Comparison of ENCODE assay signal across 8 cellular contexts in the genomic region with DNA sequence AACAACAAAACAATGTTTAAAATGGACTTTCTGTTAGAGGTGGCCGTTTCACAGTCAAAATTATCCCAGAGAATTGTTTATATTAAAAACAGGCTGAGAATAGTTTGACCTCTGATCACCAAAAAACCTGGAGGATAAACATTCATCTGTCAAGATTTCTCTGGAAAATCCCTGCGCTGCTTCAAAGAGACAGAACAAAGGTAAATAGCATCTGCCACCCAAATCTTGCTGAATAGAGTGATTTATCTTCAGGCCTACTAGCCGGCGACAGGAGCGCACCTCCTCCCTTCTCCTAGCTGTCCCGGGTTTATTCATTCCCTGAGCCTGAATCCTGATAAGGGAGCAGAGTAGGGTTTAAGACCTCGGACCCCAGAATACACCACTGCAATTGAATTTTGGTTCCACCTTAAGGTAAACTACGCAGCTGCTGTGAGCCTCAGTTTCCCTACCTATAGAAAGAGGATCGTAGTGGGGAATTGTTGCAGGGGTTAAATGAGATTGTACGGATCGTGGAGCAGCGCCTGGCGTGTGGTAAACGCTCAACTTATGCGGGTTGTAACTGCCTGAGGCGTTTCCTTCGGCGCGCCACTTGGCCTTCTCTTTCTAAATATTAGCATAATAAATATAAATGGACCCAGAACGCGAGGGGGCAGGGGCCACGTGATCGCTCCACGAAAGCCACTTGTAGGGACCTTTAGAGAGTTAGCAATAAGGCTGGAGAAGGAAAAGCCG. TPM values are rescaled to one million over a fixed set of nuclear protein-coding genes. Genes with fewer than 3 reads are reported as not detected.
DNase-seq lines count a peak whose midpoint lies in the region; ATAC-seq and TF ChIP-seq lines count a peak whose summit lies in the region.

No MANE protein-coding gene starts in this region.

- H3K27ac ChIP-seq in ascending aorta: peak overlapping the region; percentile 99 to 100
- no peak overlapping the region for H3K27ac ChIP-seq in iPS DF 6.9 (ENCODE audit: low read length)

- TF ChIP-seq CTCF in ascending aorta (IDR thresholded peaks at IDR 0.05): no peak

- H3K27me3 Mint-ChIP-seq in activated T-cell treated with anti-CD3 and anti-CD28 coated beads, Interleukin-2, amount 50 U/mL, for 24 hours: no peaks in the 10 kb centered on the region

- H3K4me1 ChIP-seq in ascending aorta (peaks cover 4 to 20% of the 10 kb centered on the region in 2 donors), iPS DF 6.9 (ENCODE audit: control insufficient read depth, insufficient read depth, low read length) (no peaks in the 10 kb centered on the region)

- H3K36me3 ChIP-seq in ascending aorta (no peaks in the 10 kb centered on the region), iPS DF 6.9 (ENCODE audit: control insufficient read depth, insufficient read depth, low read length) (no peaks in the 10 kb centered on the region)

- no CpG with 5 or more reads among the region's 25 CpGs for WGBS in iPS DF 6.9 (ENCODE audit: insufficient coverage, insufficient read length)

- H3K36me3 Mint-ChIP-seq in activated T-cell treated with anti-CD3 and anti-CD28 coated beads, Interleukin-2, amount 50 U/mL, for 24 hours (ENCODE audit: low read depth): peaks cover 3% of the 10 kb centered on the region

- intact Hi-C loops in ascending aorta (cut with DNase I): no loop called here
- intact Hi-C loops in sciatic nerve (cut with DNase I): no loop called here

- DNase-seq in activated T-cell treated with anti-CD3 and anti-CD28 coated beads, Interleukin-2, amount 50 U/mL, for 24 hours: no peak
- DNase-seq in activated T-cell treated with anti-CD3 and anti-CD28 coated beads for 4 hours: no peak
- DNase-seq in NCI-H69 (lab: John Stamatoyannopoulos, UW): peak; percentile 92
- peak; percentile 25 to 85 for DNase-seq in ascending aorta (ENCODE audit: low spot score in 2 of 2)
- no peak for DNase-seq in iPS DF 6.9 (ENCODE audit: low read depth, low spot score)
- DNase-seq in sciatic nerve (ENCODE audit: low spot score): peak; percentile 77

- H3K9me3 ChIP-seq in ascending aorta (no peaks in the 10 kb centered on the region), iPS DF 6.9 (ENCODE audit: control insufficient read depth, insufficient read depth, low read length) (no peaks in the 10 kb centered on the region)

- peaks cover 33% of the 10 kb centered on the region for H3K4me1 Mint-ChIP-seq in activated T-cell treated with anti-CD3 and anti-CD28 coated beads, Interleukin-2, amount 50 U/mL, for 24 hours (ENCODE audit: low read depth)

- H3K27me3 ChIP-seq in ascending aorta (no peaks in the 10 kb centered on the region), iPS DF 6.9 (ENCODE audit: control insufficient read depth, insufficient read depth, low read length) (no peaks in the 10 kb centered on the region)

- H3K9me3 Mint-ChIP-seq in activated T-cell treated with anti-CD3 and anti-CD28 coated beads, Interleukin-2, amount 50 U/mL, for 24 hours: no peaks in the 10 kb centered on the region

- H3K4me3 ChIP-seq in ascending aorta (peak overlapping the region; percentile 78 to 96), iPS DF 6.9 (ENCODE audit: low read length) (peak overlapping the region; percentile 96; the same call in 1 of the 2 replicates)

- peak overlapping the region; percentile 83 for H3K4me3 Mint-ChIP-seq in activated T-cell treated with anti-CD3 and anti-CD28 coated beads, Interleukin-2, amount 50 U/mL, for 24 hours

- ATAC-seq in HG03097 (IDR thresholded peaks at IDR 0.05; ENCODE audit: low FRiP score, unreplicated experiment) (peak; percentile 16), sciatic nerve (peak; percentile 26), HG03442 (IDR thresholded peaks at IDR 0.05; ENCODE audit: unreplicated experiment) (no peak)

- peak overlapping the region; percentile 79 for H3K27ac Mint-ChIP-seq in activated T-cell treated with anti-CD3 and anti-CD28 coated beads, Interleukin-2, amount 50 U/mL, for 24 hours

RNA-seq across cellular contexts. Expression of gene ST7, which starts 0.5 kb away (rescaled TPM):
- total RNA-seq in ascending aorta (19.2 TPM), sciatic nerve (19.7 TPM)

Comparison
In these comparisons a context has a peak if more than half of its experiments do, and no peak if none do; other contexts are left out.
1. DNase-seq: peak in NCI-H69 (single experiment), ascending aorta (2 of 2) and sciatic nerve (single experiment); none in activated T-cell treated with anti-CD3 and anti-CD28 coated beads, Interleukin-2, amount 50 U/mL, for 24 hours (single experiment), activated T-cell treated with anti-CD3 and anti-CD28 coated beads for 4 hours (single experiment) and iPS DF 6.9 (single experiment).